1 cellular context compared by ENCODE assay signal in the genomic region with DNA sequence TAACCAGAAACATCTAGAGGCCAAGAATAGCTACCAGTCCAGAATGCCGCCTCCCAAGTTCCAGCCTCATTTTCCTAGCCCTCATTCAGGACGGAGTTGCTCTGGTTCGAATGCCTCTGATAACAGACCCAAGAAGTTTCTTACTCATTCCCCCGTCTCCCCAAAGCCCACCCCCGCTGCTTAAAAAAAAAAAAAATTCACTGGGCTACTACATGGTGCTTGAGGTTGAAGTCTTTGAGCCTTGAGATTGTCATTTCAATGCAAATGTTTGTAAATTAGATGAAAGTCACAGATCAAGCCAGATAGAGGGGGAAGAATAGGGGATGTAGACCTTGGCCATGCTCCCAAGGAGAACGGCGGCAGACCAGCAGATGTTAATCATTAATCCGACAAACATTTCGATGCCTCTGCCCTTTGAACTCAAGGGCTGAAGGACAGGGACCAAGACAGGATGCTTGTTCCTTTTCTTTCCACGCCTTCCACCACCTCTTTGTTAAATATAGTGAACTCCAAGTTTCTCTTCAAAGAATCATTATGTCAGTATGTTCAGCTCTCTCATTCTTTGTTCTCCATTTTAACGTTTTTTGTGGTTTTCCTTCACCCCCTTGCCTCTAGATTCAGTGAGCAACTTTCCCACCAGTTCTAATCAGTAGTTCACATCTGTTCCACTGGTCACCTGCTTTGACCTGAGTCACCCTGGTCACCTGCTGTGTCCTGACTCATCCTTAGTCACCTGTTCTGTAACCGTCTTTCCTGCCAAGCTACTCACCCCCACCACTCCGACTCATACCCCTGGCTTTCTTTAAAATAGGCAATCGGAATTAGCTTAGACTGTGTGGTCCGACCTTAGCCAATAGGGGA.
TF ChIP-seq lines count a peak whose summit lies in the region.

No MANE protein-coding gene starts in this region.

TF ChIP-seq in K562, 482 proteins besides CTCF, POLR2A, EP300 and RAD21 (continued from another document and continues in another):
- TF ChIP-seq ZNF175 (CRISPR knock-in tag; IDR thresholded peaks at IDR 0.05; ENCODE audit: low read depth), result peak; percentile 88; the same call in 1 of the 2 replicates
- TF ChIP-seq JUNB (CRISPR knock-in tag; conservative IDR thresholded peaks at IDR 0.05), result 0 out of 2 replicates have a peak, but pooled peaks have one; percentile 9
- peak; percentile 88 for TF ChIP-seq ZNF316 (IDR thresholded peaks at IDR 0.05)
- peak; percentile 97 for TF ChIP-seq SMARCE1 (IDR thresholded peaks at IDR 0.05)
- peak; percentile 28; the same call in 1 of the 2 replicates for TF ChIP-seq BCOR (IDR thresholded peaks at IDR 0.05)
- TF ChIP-seq, protein P1, sequence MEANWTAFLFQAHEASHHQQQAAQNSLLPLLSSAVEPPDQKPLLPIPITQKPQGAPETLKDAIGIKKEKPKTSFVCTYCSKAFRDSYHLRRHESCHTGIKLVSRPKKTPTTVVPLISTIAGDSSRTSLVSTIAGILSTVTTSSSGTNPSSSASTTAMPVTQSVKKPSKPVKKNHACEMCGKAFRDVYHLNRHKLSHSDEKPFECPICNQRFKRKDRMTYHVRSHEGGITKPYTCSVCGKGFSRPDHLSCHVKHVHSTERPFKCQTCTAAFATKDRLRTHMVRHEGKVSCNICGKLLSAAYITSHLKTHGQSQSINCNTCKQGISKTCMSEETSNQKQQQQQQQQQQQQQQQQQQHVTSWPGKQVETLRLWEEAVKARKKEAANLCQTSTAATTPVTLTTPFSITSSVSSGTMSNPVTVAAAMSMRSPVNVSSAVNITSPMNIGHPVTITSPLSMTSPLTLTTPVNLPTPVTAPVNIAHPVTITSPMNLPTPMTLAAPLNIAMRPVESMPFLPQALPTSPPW (CRISPR knock-in tag; IDR thresholded peaks at IDR 0.05), result 0 out of 2 replicates have a peak, but pooled peaks have one; percentile 32
- TF ChIP-seq BCL6 (CRISPR knock-in tag; IDR thresholded peaks at IDR 0.05), result peak; percentile 27; the same call in 1 of the 2 replicates
- TF ChIP-seq NR2C2 (CRISPR knock-in tag; IDR thresholded peaks at IDR 0.05), result no peak
- TF ChIP-seq NR2C2 (tag; IDR thresholded peaks at IDR 0.05), result peak; percentile 85
- TF ChIP-seq, protein P2, sequence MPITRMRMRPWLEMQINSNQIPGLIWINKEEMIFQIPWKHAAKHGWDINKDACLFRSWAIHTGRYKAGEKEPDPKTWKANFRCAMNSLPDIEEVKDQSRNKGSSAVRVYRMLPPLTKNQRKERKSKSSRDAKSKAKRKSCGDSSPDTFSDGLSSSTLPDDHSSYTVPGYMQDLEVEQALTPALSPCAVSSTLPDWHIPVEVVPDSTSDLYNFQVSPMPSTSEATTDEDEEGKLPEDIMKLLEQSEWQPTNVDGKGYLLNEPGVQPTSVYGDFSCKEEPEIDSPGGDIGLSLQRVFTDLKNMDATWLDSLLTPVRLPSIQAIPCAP (CRISPR knock-in tag; IDR thresholded peaks at IDR 0.05; ENCODE audit: borderline replicate concordance), result no peak
- TF ChIP-seq MEF2D (tag; conservative IDR thresholded peaks at IDR 0.05; ENCODE audit: low read depth), result peak; percentile 75
- peak; percentile 60 for TF ChIP-seq RNF2 (IDR thresholded peaks at IDR 0.05)
- TF ChIP-seq KDM1A (IDR thresholded peaks at IDR 0.05), result peak; percentile 70 to 73
- TF ChIP-seq CBFA2T2 (conservative IDR thresholded peaks at IDR 0.05), result peak; percentile 87
- peak; percentile 60 for TF ChIP-seq CC2D1A (IDR thresholded peaks at IDR 0.05)
- TF ChIP-seq, protein P3, sequence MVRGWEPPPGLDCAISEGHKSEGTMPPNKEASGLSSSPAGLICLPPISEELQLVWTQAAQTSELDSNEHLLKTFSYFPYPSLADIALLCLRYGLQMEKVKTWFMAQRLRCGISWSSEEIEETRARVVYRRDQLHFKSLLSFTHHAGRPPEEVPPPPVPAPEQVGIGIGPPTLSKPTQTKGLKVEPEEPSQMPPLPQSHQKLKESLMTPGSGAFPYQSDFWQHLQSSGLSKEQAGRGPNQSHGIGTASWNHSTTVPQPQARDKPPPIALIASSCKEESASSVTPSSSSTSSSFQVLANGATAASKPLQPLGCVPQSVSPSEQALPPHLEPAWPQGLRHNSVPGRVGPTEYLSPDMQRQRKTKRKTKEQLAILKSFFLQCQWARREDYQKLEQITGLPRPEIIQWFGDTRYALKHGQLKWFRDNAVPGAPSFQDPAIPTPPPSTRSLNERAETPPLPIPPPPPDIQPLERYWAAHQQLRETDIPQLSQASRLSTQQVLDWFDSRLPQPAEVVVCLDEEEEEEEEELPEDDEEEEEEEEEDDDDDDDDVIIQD (CRISPR knock-in tag; IDR thresholded peaks at IDR 0.05), result 0 out of 2 replicates have a peak, but pooled peaks have one; percentile 44
- 0 out of 2 replicates have a peak, but pooled peaks have one; percentile 20 for TF ChIP-seq SP1 (CRISPR knock-in tag; IDR thresholded peaks at IDR 0.05)
- peak; percentile 91 for TF ChIP-seq MTA1 (IDR thresholded peaks at IDR 0.05; ENCODE audit: borderline replicate concordance)
- TF ChIP-seq PML (IDR thresholded peaks at IDR 0.05; ENCODE audit: low read length), result no peak
- TF ChIP-seq GTF2A2 (tag; IDR thresholded peaks at IDR 0.05), result peak; percentile 55; the same call in 1 of the 2 replicates
- peak; percentile 82 for TF ChIP-seq PTRF (tag; IDR thresholded peaks at IDR 0.05)
- TF ChIP-seq, protein P4, sequence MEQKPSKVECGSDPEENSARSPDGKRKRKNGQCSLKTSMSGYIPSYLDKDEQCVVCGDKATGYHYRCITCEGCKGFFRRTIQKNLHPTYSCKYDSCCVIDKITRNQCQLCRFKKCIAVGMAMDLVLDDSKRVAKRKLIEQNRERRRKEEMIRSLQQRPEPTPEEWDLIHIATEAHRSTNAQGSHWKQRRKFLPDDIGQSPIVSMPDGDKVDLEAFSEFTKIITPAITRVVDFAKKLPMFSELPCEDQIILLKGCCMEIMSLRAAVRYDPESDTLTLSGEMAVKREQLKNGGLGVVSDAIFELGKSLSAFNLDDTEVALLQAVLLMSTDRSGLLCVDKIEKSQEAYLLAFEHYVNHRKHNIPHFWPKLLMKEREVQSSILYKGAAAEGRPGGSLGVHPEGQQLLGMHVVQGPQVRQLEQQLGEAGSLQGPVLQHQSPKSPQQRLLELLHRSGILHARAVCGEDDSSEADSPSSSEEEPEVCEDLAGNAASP (IDR thresholded peaks at IDR 0.05), result 0 out of 2 replicates have a peak, but pooled peaks have one; percentile 37
- peak; percentile 35 for TF ChIP-seq CCNT2 (IDR thresholded peaks at IDR 0.05; ENCODE audit: borderline replicate concordance, extremely low read depth, insufficient read length, low read depth, low read length)
- TF ChIP-seq IFI16 (CRISPR knock-in tag; IDR thresholded peaks at IDR 0.05), result 0 out of 2 replicates have a peak, but pooled peaks have one; percentile 8
- TF ChIP-seq, protein P5, sequence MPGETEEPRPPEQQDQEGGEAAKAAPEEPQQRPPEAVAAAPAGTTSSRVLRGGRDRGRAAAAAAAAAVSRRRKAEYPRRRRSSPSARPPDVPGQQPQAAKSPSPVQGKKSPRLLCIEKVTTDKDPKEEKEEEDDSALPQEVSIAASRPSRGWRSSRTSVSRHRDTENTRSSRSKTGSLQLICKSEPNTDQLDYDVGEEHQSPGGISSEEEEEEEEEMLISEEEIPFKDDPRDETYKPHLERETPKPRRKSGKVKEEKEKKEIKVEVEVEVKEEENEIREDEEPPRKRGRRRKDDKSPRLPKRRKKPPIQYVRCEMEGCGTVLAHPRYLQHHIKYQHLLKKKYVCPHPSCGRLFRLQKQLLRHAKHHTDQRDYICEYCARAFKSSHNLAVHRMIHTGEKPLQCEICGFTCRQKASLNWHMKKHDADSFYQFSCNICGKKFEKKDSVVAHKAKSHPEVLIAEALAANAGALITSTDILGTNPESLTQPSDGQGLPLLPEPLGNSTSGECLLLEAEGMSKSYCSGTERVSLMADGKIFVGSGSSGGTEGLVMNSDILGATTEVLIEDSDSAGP (CRISPR knock-in tag; IDR thresholded peaks at IDR 0.05), result no peak
- TF ChIP-seq ZNF311 (CRISPR knock-in tag; IDR thresholded peaks at IDR 0.05), result peak; percentile 58; the same call in 1 of the 2 replicates
- TF ChIP-seq, protein P6, sequence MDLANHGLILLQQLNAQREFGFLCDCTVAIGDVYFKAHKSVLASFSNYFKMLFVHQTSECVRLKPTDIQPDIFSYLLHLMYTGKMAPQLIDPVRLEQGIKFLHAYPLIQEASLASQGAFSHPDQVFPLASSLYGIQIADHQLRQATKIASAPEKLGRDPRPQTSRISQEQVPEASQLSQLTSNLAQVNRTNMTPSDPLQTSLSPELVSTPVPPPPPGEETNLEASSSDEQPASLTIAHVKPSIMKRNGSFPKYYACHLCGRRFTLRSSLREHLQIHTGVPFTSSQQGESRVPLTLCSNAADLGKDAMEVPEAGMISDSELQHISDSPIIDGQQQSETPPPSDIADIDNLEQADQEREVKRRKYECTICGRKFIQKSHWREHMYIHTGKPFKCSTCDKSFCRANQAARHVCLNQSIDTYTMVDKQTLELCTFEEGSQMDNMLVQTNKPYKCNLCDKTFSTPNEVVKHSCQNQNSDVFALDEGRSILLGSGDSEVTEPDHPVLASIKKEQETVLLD (IDR thresholded peaks at IDR 0.05), result peak; percentile 60; the same call in 1 of the 2 replicates
- TF ChIP-seq MCM2 (IDR thresholded peaks at IDR 0.05; ENCODE audit: low read depth), result no peak
- TF ChIP-seq ZNF668 (CRISPR knock-in tag; IDR thresholded peaks at IDR 0.05), result peak; percentile 38; the same call in 1 of the 2 replicates
- peak; percentile 84 for TF ChIP-seq MTA2 (IDR thresholded peaks at IDR 0.05; ENCODE audit: low read depth)
- TF ChIP-seq BHLHE40 (IDR thresholded peaks at IDR 0.05; ENCODE audit: low read length), result peak; percentile 91
- peak; percentile 93 for TF ChIP-seq CBFA2T3 (IDR thresholded peaks at IDR 0.05)
- peak; percentile 84 for TF ChIP-seq NCOR1 (IDR thresholded peaks at IDR 0.05)
- TF ChIP-seq MAZ (CRISPR knock-in tag; conservative IDR thresholded peaks at IDR 0.05 in 1 of 2, IDR thresholded peaks at IDR 0.05 in 1 of 2), result peak in 1 of 2 experiments; percentile 56; a peak in 1 of 4 replicates
- TF ChIP-seq, protein P7, sequence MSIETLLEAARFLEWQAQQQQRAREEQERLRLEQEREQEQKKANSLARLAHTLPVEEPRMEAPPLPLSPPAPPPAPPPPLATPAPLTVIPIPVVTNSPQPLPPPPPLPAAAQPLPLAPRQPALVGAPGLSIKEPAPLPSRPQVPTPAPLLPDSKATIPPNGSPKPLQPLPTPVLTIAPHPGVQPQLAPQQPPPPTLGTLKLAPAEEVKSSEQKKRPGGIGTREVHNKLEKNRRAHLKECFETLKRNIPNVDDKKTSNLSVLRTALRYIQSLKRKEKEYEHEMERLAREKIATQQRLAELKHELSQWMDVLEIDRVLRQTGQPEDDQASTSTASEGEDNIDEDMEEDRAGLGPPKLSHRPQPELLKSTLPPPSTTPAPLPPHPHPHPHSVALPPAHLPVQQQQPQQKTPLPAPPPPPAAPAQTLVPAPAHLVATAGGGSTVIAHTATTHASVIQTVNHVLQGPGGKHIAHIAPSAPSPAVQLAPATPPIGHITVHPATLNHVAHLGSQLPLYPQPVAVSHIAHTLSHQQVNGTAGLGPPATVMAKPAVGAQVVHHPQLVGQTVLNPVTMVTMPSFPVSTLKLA (conservative IDR thresholded peaks at IDR 0.05), result peak in 1 of 2 experiments; percentile 42; a peak in 1 of 4 replicates
- TF ChIP-seq SMARCA4 (IDR thresholded peaks at IDR 0.05), result peak; percentile 95
- TF ChIP-seq DPF2 (IDR thresholded peaks at IDR 0.05), result peak; percentile 97
- TF ChIP-seq NFIC (IDR thresholded peaks at IDR 0.05), result peak; percentile 58
- TF ChIP-seq, protein P8, sequence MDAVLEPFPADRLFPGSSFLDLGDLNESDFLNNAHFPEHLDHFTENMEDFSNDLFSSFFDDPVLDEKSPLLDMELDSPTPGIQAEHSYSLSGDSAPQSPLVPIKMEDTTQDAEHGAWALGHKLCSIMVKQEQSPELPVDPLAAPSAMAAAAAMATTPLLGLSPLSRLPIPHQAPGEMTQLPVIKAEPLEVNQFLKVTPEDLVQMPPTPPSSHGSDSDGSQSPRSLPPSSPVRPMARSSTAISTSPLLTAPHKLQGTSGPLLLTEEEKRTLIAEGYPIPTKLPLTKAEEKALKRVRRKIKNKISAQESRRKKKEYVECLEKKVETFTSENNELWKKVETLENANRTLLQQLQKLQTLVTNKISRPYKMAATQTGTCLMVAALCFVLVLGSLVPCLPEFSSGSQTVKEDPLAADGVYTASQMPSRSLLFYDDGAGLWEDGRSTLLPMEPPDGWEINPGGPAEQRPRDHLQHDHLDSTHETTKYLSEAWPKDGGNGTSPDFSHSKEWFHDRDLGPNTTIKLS (IDR thresholded peaks at IDR 0.05; ENCODE audit: borderline replicate concordance, low read depth), result no peak
- TF ChIP-seq, protein P9, sequence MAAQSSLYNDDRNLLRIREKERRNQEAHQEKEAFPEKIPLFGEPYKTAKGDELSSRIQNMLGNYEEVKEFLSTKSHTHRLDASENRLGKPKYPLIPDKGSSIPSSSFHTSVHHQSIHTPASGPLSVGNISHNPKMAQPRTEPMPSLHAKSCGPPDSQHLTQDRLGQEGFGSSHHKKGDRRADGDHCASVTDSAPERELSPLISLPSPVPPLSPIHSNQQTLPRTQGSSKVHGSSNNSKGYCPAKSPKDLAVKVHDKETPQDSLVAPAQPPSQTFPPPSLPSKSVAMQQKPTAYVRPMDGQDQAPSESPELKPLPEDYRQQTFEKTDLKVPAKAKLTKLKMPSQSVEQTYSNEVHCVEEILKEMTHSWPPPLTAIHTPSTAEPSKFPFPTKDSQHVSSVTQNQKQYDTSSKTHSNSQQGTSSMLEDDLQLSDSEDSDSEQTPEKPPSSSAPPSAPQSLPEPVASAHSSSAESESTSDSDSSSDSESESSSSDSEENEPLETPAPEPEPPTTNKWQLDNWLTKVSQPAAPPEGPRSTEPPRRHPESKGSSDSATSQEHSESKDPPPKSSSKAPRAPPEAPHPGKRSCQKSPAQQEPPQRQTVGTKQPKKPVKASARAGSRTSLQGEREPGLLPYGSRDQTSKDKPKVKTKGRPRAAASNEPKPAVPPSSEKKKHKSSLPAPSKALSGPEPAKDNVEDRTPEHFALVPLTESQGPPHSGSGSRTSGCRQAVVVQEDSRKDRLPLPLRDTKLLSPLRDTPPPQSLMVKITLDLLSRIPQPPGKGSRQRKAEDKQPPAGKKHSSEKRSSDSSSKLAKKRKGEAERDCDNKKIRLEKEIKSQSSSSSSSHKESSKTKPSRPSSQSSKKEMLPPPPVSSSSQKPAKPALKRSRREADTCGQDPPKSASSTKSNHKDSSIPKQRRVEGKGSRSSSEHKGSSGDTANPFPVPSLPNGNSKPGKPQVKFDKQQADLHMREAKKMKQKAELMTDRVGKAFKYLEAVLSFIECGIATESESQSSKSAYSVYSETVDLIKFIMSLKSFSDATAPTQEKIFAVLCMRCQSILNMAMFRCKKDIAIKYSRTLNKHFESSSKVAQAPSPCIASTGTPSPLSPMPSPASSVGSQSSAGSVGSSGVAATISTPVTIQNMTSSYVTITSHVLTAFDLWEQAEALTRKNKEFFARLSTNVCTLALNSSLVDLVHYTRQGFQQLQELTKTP (IDR thresholded peaks at IDR 0.05; ENCODE audit: low read depth in 1 of 2, partially characterized antibody in 2 of 2), result peak in 1 of 2 experiments; percentile 93
- peak; percentile 31; the same call in 1 of the 2 replicates for TF ChIP-seq EP400 (IDR thresholded peaks at IDR 0.05)
- TF ChIP-seq, protein P10, sequence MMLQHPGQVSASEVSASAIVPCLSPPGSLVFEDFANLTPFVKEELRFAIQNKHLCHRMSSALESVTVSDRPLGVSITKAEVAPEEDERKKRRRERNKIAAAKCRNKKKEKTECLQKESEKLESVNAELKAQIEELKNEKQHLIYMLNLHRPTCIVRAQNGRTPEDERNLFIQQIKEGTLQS (IDR thresholded peaks at IDR 0.05), result peak; percentile 98
- TF ChIP-seq, protein P10 (CRISPR knock-in tag; conservative IDR thresholded peaks at IDR 0.05), result 0 out of 2 replicates have a peak, but pooled peaks have one; percentile 64
- TF ChIP-seq ETV5 (CRISPR knock-in tag; IDR thresholded peaks at IDR 0.05; ENCODE audit: low read depth), result peak; percentile 57; the same call in 1 of the 2 replicates
- peak; percentile 65; the same call in 1 of the 2 replicates for TF ChIP-seq PHB2 (IDR thresholded peaks at IDR 0.05; ENCODE audit: low read depth)
